24 cellular contexts compared by ENCODE assay signal in genomic region chr3:15628967-15629366, GRCh38. TPM values are rescaled to one million over a fixed set of nuclear protein-coding genes. Genes with fewer than 3 reads are reported as not detected.
A peak's percentile ranks its signal among the peaks of the same experiment; 100 is the strongest.
DNase-seq lines count a peak whose midpoint lies in the region; ATAC-seq, FAIRE-seq and TF ChIP-seq lines count a peak whose summit lies in the region.
"Had no signal": no experiment of that assay in that cellular context is flagged by ENCODE, and none has a peak within 500 bp of the region (broad histone marks: within the 10 kb centered on the region; RNA-seq: fewer than 3 reads in every experiment).

No MANE protein-coding gene starts in this region.

- DNase-seq in A549 (ENCODE audit: low read depth in 1 of 2, low spot score in 1 of 2) (no peak), IMR-90 (no peak), RWPE2 (ENCODE audit: low spot score) (no peak), mesendoderm (peak; percentile 74), AML-193 (lab: John Stamatoyannopoulos, UW) (no peak), thyroid gland (no peak)
- no peak for DNase-seq in effector CD4-positive, alpha-beta T cell
- DNase-seq: ACHN; Caco-2; CD4-positive, CD25-positive, alpha-beta regulatory T cell; CD8-positive, alpha-beta T cell; DMS153; DND-41; GDM1; GOT3; HFFc6 had no signal

- no peaks in the 10 kb centered on the region for H3K79me2 ChIP-seq in mesendoderm (ENCODE audit: control insufficient read depth, insufficient read depth, low read length)

- no peak overlapping the region for H3K18ac ChIP-seq in IMR-90 (ENCODE audit: low read depth, low read length)
- no peak overlapping the region for H3K18ac ChIP-seq in mesendoderm (ENCODE audit: low read length)

- H3K27ac ChIP-seq in A549 (peak overlapping the region; percentile 75 to 95; a peak in 3 of 6 replicates), IMR-90 (ENCODE audit: insufficient read depth, low read length) (no peak overlapping the region), RWPE2 (ENCODE audit: poor library complexity, severe bottlenecking) (no peak overlapping the region), mesendoderm (ENCODE audit: low read depth, low read length) (no peak overlapping the region), thyroid gland (no peak overlapping the region)
- H3K27ac ChIP-seq: 22Rv1, BLaER1, C4-2B had no signal

- POLR2A ChIA-PET in A549 (lab: Yijun Ruan, JAX) (no interaction called here), IMR-90 (lab: Charles Lee; ENCODE audit: unreplicated experiment) (interaction anchor here (1.1 kb wide), 1 partner anchor 19 kb away, joined by 3 read pairs; no protein-coding TSS in a partner anchor)

- H2AK5ac ChIP-seq in IMR-90 (ENCODE audit: low read depth, low read length) = no peak overlapping the region
- no peak overlapping the region for H2AK5ac ChIP-seq in mesendoderm (ENCODE audit: low read length)

- no peak for TF ChIP-seq RAD21 in A549 (conservative IDR thresholded peaks at IDR 0.05 in 1 of 2, IDR thresholded peaks at IDR 0.05 in 1 of 2)
- no peak for TF ChIP-seq RAD21 in IMR-90 (IDR thresholded peaks at IDR 0.05; ENCODE audit: low read length)

- H3K4me3 ChIP-seq in A549 = no peak overlapping the region
- no peak overlapping the region for H3K4me3 ChIP-seq in IMR-90 (ENCODE audit: insufficient read depth, low read depth, low read length)
- no peak overlapping the region for H3K4me3 ChIP-seq in RWPE2 (ENCODE audit: severe bottlenecking)
- H3K4me3 ChIP-seq in mesendoderm (ENCODE audit: low read length) = no peak overlapping the region
- H3K4me3 ChIP-seq in thyroid gland (replicated peaks in 1 of 3) = no peak overlapping the region
- H3K4me3 ChIP-seq: BLaER1, GM12878, HAP-1 had no signal

- H3K56ac ChIP-seq in IMR-90 (ENCODE audit: extremely low read depth, insufficient read depth, low read length) (no peak overlapping the region), mesendoderm (ENCODE audit: low read length) (no peak overlapping the region)

- no TSS peak for BruUV-seq in IMR-90 (replicated peaks; lab: Mats Ljungman, UMichigan)

- H2AFZ ChIP-seq in IMR-90 (replicated peaks; ENCODE audit: low read length, poor library complexity) = no peak overlapping the region

- peaks cover 10% of the 10 kb centered on the region for H3K9me1 ChIP-seq in IMR-90 (ENCODE audit: insufficient read depth, low read length)

- H3K79me1 ChIP-seq in IMR-90 (ENCODE audit: low read depth in 1 of 2, low read length in 2 of 2) (peaks cover 9 to 18% of the 10 kb centered on the region in 2 experiments; a peak in 2 of 4 replicates), mesendoderm (ENCODE audit: low read length) (no peaks in the 10 kb centered on the region)

- in situ Hi-C loops in IMR-90 (cut with MboI; ENCODE audit: low sequenced_read_pairs) = loop anchor here (25.0 kb wide), 2 partner anchors 433 to 608 kb away; no protein-coding TSS in a partner anchor

- H3K9ac ChIP-seq in IMR-90 (ENCODE audit: low read depth, low read length) (no peak overlapping the region), mesendoderm (ENCODE audit: low read length) (no peak overlapping the region)
- H3K9ac ChIP-seq: BLaER1 had no signal

- peaks cover 42% of the 10 kb centered on the region for H3K4me1 ChIP-seq in A549
- H3K4me1 ChIP-seq in IMR-90 (ENCODE audit: control insufficient read depth, insufficient read depth, low read length) = peaks cover 19% of the 10 kb centered on the region
- peaks cover 27% of the 10 kb centered on the region for H3K4me1 ChIP-seq in RWPE2 (ENCODE audit: insufficient read depth, poor library complexity, severe bottlenecking)
- H3K4me1 ChIP-seq in mesendoderm (ENCODE audit: control insufficient read depth, low read depth, low read length) = no peaks in the 10 kb centered on the region
- H3K4me1 ChIP-seq in thyroid gland = peaks cover 18 to 21% of the 10 kb centered on the region in 2 donors

- H4K8ac ChIP-seq in IMR-90 (ENCODE audit: low read depth in 2 of 2, low read length in 2 of 2) (no peak overlapping the region), mesendoderm (ENCODE audit: low read depth, low read length) (no peak overlapping the region)

- H4K91ac ChIP-seq in IMR-90 (ENCODE audit: insufficient read depth, low read depth, low read length) = no peak overlapping the region

- H2BK20ac ChIP-seq in IMR-90 (ENCODE audit: low read depth, low read length) = peak overlapping the region; percentile 65; the same call in 1 of the 2 replicates

- H2BK15ac ChIP-seq in IMR-90 (ENCODE audit: low read depth, low read length) = no peak overlapping the region
- H2BK15ac ChIP-seq in mesendoderm (replicated peaks; ENCODE audit: low read depth) = no peak overlapping the region

- TF ChIP-seq EP300 in A549 (IDR thresholded peaks at IDR 0.05) = no peak

- H3K9me3 ChIP-seq in A549 = no peaks in the 10 kb centered on the region
- H3K9me3 ChIP-seq in IMR-90 (ENCODE audit: control insufficient read depth, insufficient read depth, low read length) = no peaks in the 10 kb centered on the region
- H3K9me3 ChIP-seq in RWPE2 (ENCODE audit: severe bottlenecking) = no peaks in the 10 kb centered on the region
- no peaks in the 10 kb centered on the region for H3K9me3 ChIP-seq in thyroid gland
- H3K9me3 ChIP-seq: BLaER1, Caco-2, HAP-1 had no signal

- no peak overlapping the region for H3K23ac ChIP-seq in IMR-90 (ENCODE audit: low read depth, low read length)
- H3K23ac ChIP-seq in mesendoderm (ENCODE audit: low read length) = no peak overlapping the region

- no peaks in the 10 kb centered on the region for H4K20me1 ChIP-seq in IMR-90 (ENCODE audit: insufficient read depth, low read length)
- H4K20me1 ChIP-seq: BLaER1 had no signal

- peak overlapping the region; percentile 56 for H3K4ac ChIP-seq in IMR-90 (ENCODE audit: low read depth, low read length)
- H3K4ac ChIP-seq in mesendoderm (ENCODE audit: low read depth, low read length) = no peak overlapping the region

- ATAC-seq in A549 (no peak), IMR-90 (ENCODE audit: low read depth) (no peak), RWPE2 (ENCODE audit: low read depth) (peak; percentile 34; the same call in 1 of the 3 replicates), GM21526 (IDR thresholded peaks at IDR 0.05; ENCODE audit: low FRiP score, unreplicated experiment) (no peak)
- ATAC-seq: CD8-positive, alpha-beta T cell; GM12878 had no signal

- H3K4me2 ChIP-seq in A549 = no peak overlapping the region
- no peak overlapping the region for H3K4me2 ChIP-seq in IMR-90 (ENCODE audit: low read depth, low read length)
- H3K4me2 ChIP-seq in mesendoderm (ENCODE audit: low read length) = no peak overlapping the region
- H3K4me2 ChIP-seq: BLaER1 had no signal

- dilution Hi-C loops in IMR-90 (cut with HindIII; ENCODE audit: low sequenced_read_pairs, unreplicated experiment) = no loop called here

- TF ChIP-seq POLR2A in A549 (IDR thresholded peaks at IDR 0.05; ENCODE audit: low read length) = no peak
- TF ChIP-seq POLR2A in IMR-90 (IDR thresholded peaks at IDR 0.05; ENCODE audit: low read depth, low read length) = no peak
- TF ChIP-seq POLR2A in thyroid gland (IDR thresholded peaks at IDR 0.05) = no peak

- intact Hi-C loops in IMR-90 (cut with micrococcal nuclease) (no loop called here), thyroid gland (cut with DNase I) (no loop called here)

- no peak for FAIRE-seq in A549 (lab: Jason Lieb, UNC)
- FAIRE-seq: GM12878, GM19239, H54 had no signal

- no peak for TF ChIP-seq CTCF in A549 (IDR thresholded peaks at IDR 0.05)
- no peak for TF ChIP-seq CTCF in IMR-90 (conservative IDR thresholded peaks at IDR 0.05; ENCODE audit: low read depth, low read length)
- TF ChIP-seq CTCF in RWPE2 (IDR thresholded peaks at IDR 0.05; ENCODE audit: poor library complexity, severe bottlenecking) = no peak
- no peak for TF ChIP-seq CTCF in thyroid gland (IDR thresholded peaks at IDR 0.05)

- no peak overlapping the region for H2BK5ac ChIP-seq in IMR-90 (ENCODE audit: low read depth, low read length, poor library complexity, severe bottlenecking)
- no peak overlapping the region for H2BK5ac ChIP-seq in mesendoderm (ENCODE audit: low read length)

- no peaks in the 10 kb centered on the region for H3K27me3 ChIP-seq in IMR-90 (ENCODE audit: control insufficient read depth, insufficient read depth, low read length)
- no peaks in the 10 kb centered on the region for H3K27me3 ChIP-seq in RWPE2 (ENCODE audit: insufficient read depth, poor library complexity, severe bottlenecking)
- H3K27me3 ChIP-seq in mesendoderm (ENCODE audit: insufficient read depth, low read length, poor library complexity) = no peaks in the 10 kb centered on the region
- no peaks in the 10 kb centered on the region for H3K27me3 ChIP-seq in thyroid gland
- H3K27me3 ChIP-seq: BLaER1 had no signal

- H2BK120ac ChIP-seq in IMR-90 (ENCODE audit: low read depth, low read length) (no peak overlapping the region), mesendoderm (ENCODE audit: low read depth, low read length) (no peak overlapping the region)

- H4K5ac ChIP-seq in IMR-90 (ENCODE audit: low read depth, low read length) (no peak overlapping the region), mesendoderm (ENCODE audit: low read length) (no peak overlapping the region)

- CTCF ChIA-PET in A549 (lab: Yijun Ruan, JAX) (interaction anchor here (0.9 to 5.8 kb wide), 11 partner anchors 12 to 619 kb away, joined by 3 to 59 read pairs (median 6); no protein-coding TSS in a partner anchor), IMR-90 (lab: Yijun Ruan, JAX) (interaction anchor here (1.7 kb wide), 1 partner anchor 177 kb away, joined by 6 read pairs; no protein-coding TSS in a partner anchor)

- H2AK9ac ChIP-seq in IMR-90 (replicated peaks; ENCODE audit: low read depth, low read length, poor library complexity) = no peak overlapping the region

- no peak overlapping the region for H3K14ac ChIP-seq in IMR-90 (replicated peaks; ENCODE audit: low read depth, low read length)

- H3K36me3 ChIP-seq in IMR-90 (ENCODE audit: control insufficient read depth, insufficient read depth, low read length) (no peaks in the 10 kb centered on the region), RWPE2 (ENCODE audit: low read depth) (no peaks in the 10 kb centered on the region), mesendoderm (ENCODE audit: control insufficient read depth, insufficient read depth, low read length) (no peaks in the 10 kb centered on the region), thyroid gland (no peaks in the 10 kb centered on the region)
- H3K36me3 ChIP-seq: BLaER1, HAP-1 had no signal

RNA-seq across cellular contexts. Expression of gene BTD, which starts 27.4 kb away (rescaled TPM):
- polyA plus RNA-seq in A549 (2011; rRNA removed) (17.8 and 23.7 TPM in 2 replicates), A549 (2017; fragmentation: RNase III; extraction: RNeasy Plus Mini Kit Qiagen cat#74134 plus additional on column Dnase treatment) (13.4 to 17.6 TPM (median 16.5 TPM) in 3 replicates), IMR-90 (2012; rRNA removed) (12.0 and 14.8 TPM in 2 replicates)
- 12.0 and 12.6 TPM in 2 replicates for polyA plus RNA-seq in A549 (2012; cell fraction: cytosol; rRNA removed)
- 16.0 and 19.0 TPM in 2 replicates for polyA plus RNA-seq in A549 (2012; cell fraction: nucleus; rRNA removed)
- 26.1 and 30.0 TPM in 2 replicates for polyA minus RNA-seq in A549 (2011; rRNA and poly(A)+ RNA removed)
- total RNA-seq in IMR-90 (2012; rRNA removed) (14.2 and 21.1 TPM in 2 replicates), thyroid gland (10 to 100 TPM; 46.8 to 74.9 (median 56.5) TPM)
- polyA plus RNA-seq in IMR-90 (2012; cell fraction: cytosol; rRNA removed) = 9.0 and 13.6 TPM in 2 replicates
- polyA plus RNA-seq in IMR-90 (2012; cell fraction: nucleus; rRNA removed; ENCODE audit: low replicate concordance) = 7.5 and 11.5 TPM in 2 replicates
- 15.7 TPM for polyA plus RNA-seq in mesendoderm (2013, experiment 1 of 2)
- polyA plus RNA-seq in mesendoderm (2013, experiment 2 of 2) = 15.1 TPM

RNA-seq across cellular contexts. Expression of gene HACL1, which starts 27.6 kb away (rescaled TPM):
- 51.0 and 69.0 TPM in 2 replicates for polyA plus RNA-seq in A549 (2011; rRNA removed)
- 28.4 and 29.5 TPM in 2 replicates for polyA plus RNA-seq in A549 (2012; cell fraction: cytosol; rRNA removed)
- polyA plus RNA-seq in A549 (2012; cell fraction: nucleus; rRNA removed) = 23.1 and 32.1 TPM in 2 replicates
- polyA plus RNA-seq in A549 (2017; fragmentation: RNase III; extraction: RNeasy Plus Mini Kit Qiagen cat#74134 plus additional on column Dnase treatment) = 24.3 to 26.5 TPM (median 26.3 TPM) in 3 replicates
- polyA minus RNA-seq in A549 (2011; rRNA and poly(A)+ RNA removed) = 45.8 and 68.3 TPM in 2 replicates
- 28.1 and 31.4 TPM in 2 replicates for total RNA-seq in IMR-90 (2012; rRNA removed)
- polyA plus RNA-seq in IMR-90 (2012; rRNA removed) = 9.9 and 11.1 TPM in 2 replicates
- polyA plus RNA-seq in IMR-90 (2012; cell fraction: cytosol; rRNA removed) = 5.4 and 7.0 TPM in 2 replicates
- polyA plus RNA-seq in IMR-90 (2012; cell fraction: nucleus; rRNA removed; ENCODE audit: low replicate concordance) = 7.2 and 16.3 TPM in 2 replicates
- 28.8 TPM for polyA plus RNA-seq in mesendoderm (2013, experiment 1 of 2)
- polyA plus RNA-seq in mesendoderm (2013, experiment 2 of 2) = 27.7 TPM
- total RNA-seq in thyroid gland = 10 to 100 TPM; 24.2 to 45.0 (median 37.7) TPM

Comparison
In these comparisons a context has a peak if more than half of its experiments do, and no peak if none do; other contexts are left out.
1. H3K27ac ChIP-seq: peak in A549 (2 of 2); none in IMR-90 (single experiment), RWPE2 (single experiment), mesendoderm (single experiment) and thyroid gland (0 of 3).